In genomic region chr12:56940942-56941298, GRCh38 we compare ENCODE assay signal across 13 cellular contexts. TPM values are rescaled to one million over a fixed set of nuclear protein-coding genes. Genes with fewer than 3 reads are reported as not detected.
DNase-seq lines count a peak whose midpoint lies in the region; ATAC-seq, FAIRE-seq and TF ChIP-seq lines count a peak whose summit lies in the region.
"Not testable (repeated sequence)": the region's sequence is repeated elsewhere in the genome, so short reads cannot be mapped to it uniquely, and the experiment has no call there.
"Had no signal": no experiment of that assay in that cellular context is flagged by ENCODE, and none has a peak within 500 bp of the region (broad histone marks: within the 10 kb centered on the region; RNA-seq: fewer than 3 reads in every experiment).

No MANE protein-coding gene starts in this region.

- not testable (repeated sequence) for H3K9me3 ChIP-seq in Caco-2; Panc1 (ENCODE audit: control insufficient read depth, insufficient read depth, low read depth, low read length); astrocyte (ENCODE audit: insufficient read depth, low read depth, low read length); left lung

- not testable (repeated sequence) for DNase-seq in Caco-2; HFFc6; Panc1 (ENCODE audit: low read depth, low spot score); astrocyte (ENCODE audit: low read depth); chondrocyte (ENCODE audit: low spot score); left lung; omental fat pad (ENCODE audit: low spot score); type B pancreatic cell (ENCODE audit: extremely low spot score, unreplicated experiment)

- H3K27ac Mint-ChIP-seq in Caco-2 (ENCODE audit: unreplicated experiment) = peak overlapping the region; percentile 72
- H3K27ac Mint-ChIP-seq in HFFc6 = peak overlapping the region; percentile 83; the same call in 1 of the 2 replicates
- H3K27ac Mint-ChIP-seq in astrocyte (ENCODE audit: unreplicated experiment) = peak overlapping the region; percentile 92
- H3K27ac Mint-ChIP-seq in chondrocyte (ENCODE audit: unreplicated experiment) = peak overlapping the region; percentile 93
- H3K27ac Mint-ChIP-seq in type B pancreatic cell = peak overlapping the region; percentile 86

- H2AFZ ChIP-seq in astrocyte (ENCODE audit: low read depth, low read length) = not testable (repeated sequence)

- not testable (repeated sequence) for H3K9me3 Mint-ChIP-seq in Caco-2 (ENCODE audit: unreplicated experiment); HFFc6; chondrocyte (ENCODE audit: low read depth); type B pancreatic cell
- peaks cover 16% of the 10 kb centered on the region for H3K9me3 Mint-ChIP-seq in astrocyte (ENCODE audit: unreplicated experiment)

- H3K27me3 Mint-ChIP-seq in Caco-2 (ENCODE audit: insufficient read depth, unreplicated experiment); chondrocyte (ENCODE audit: low read depth): not testable (repeated sequence)
- H3K27me3 Mint-ChIP-seq in HFFc6 (ENCODE audit: insufficient read depth) = peaks cover 33% of the 10 kb centered on the region
- peaks cover 13% of the 10 kb centered on the region for H3K27me3 Mint-ChIP-seq in astrocyte (ENCODE audit: low read depth, unreplicated experiment)
- peaks cover 29% of the 10 kb centered on the region for H3K27me3 Mint-ChIP-seq in type B pancreatic cell

- ATAC-seq in Panc1 = peak; percentile 43; the same call in 1 of the 2 replicates
- ATAC-seq in left lung = peak; percentile 22
- ATAC-seq in omental fat pad (ENCODE audit: low FRiP score) = peak; percentile 20

- not testable (repeated sequence) for H3K79me2 ChIP-seq in astrocyte (ENCODE audit: insufficient read depth, low read length)

- CTCF ChIA-PET in Caco-2 (lab: Charles Lee); Panc1 (lab: Charles Lee): not testable (repeated sequence)

- intact Hi-C loops in Caco-2 (cut with micrococcal nuclease; ENCODE audit: unreplicated experiment); Panc1 (cut with micrococcal nuclease; ENCODE audit: unreplicated experiment); left lung (cut with DNase I): not testable (repeated sequence)

- not testable (repeated sequence) for H3K4me2 ChIP-seq in astrocyte (ENCODE audit: low read length)

- not testable (repeated sequence) for TF ChIP-seq CTCF in Caco-2 (IDR thresholded peaks at IDR 0.05; ENCODE audit: insufficient read depth in 1 of 2, low read depth in 1 of 2, low read length in 1 of 2, severe bottlenecking in 1 of 2, unreplicated experiment in 1 of 2); HFFc6 (IDR thresholded peaks at IDR 0.05); Panc1 (IDR thresholded peaks at IDR 0.05); astrocyte (IDR thresholded peaks at IDR 0.05; ENCODE audit: insufficient read depth, low read depth, low read length); chondrocyte (IDR thresholded peaks at IDR 0.05); left lung (IDR thresholded peaks at IDR 0.05); omental fat pad (IDR thresholded peaks at IDR 0.05); type B pancreatic cell (conservative IDR thresholded peaks at IDR 0.05)

- BruUV-seq in Caco-2 (replicated peaks; lab: Mats Ljungman, UMichigan); Panc1 (replicated peaks; lab: Mats Ljungman, UMichigan): not testable (repeated sequence)

- H3K9ac ChIP-seq in astrocyte (ENCODE audit: low read length) = not testable (repeated sequence)

- H3K4me3 Mint-ChIP-seq in Caco-2 (ENCODE audit: unreplicated experiment); HFFc6; chondrocyte (ENCODE audit: unreplicated experiment); type B pancreatic cell: not testable (repeated sequence)
- peak overlapping the region; percentile 47 for H3K4me3 Mint-ChIP-seq in astrocyte (ENCODE audit: unreplicated experiment)

- not testable (repeated sequence) for H3K36me3 Mint-ChIP-seq in Caco-2 (ENCODE audit: insufficient read depth, unreplicated experiment); HFFc6 (ENCODE audit: low read depth); astrocyte (ENCODE audit: low read depth, unreplicated experiment); chondrocyte (ENCODE audit: low read depth); type B pancreatic cell

- not testable (repeated sequence) for H3K27me3 ChIP-seq in Caco-2 (replicated peaks; ENCODE audit: control insufficient read depth, insufficient read depth, low read length); Panc1 (ENCODE audit: control insufficient read depth, insufficient read depth, low read length); astrocyte (ENCODE audit: insufficient read depth, low read length); left lung

- H3K36me3 ChIP-seq in Caco-2 (ENCODE audit: control insufficient read depth, insufficient read depth, low read length); Panc1 (ENCODE audit: control insufficient read depth, insufficient read depth, low read length); astrocyte (ENCODE audit: insufficient read depth, low read length); left lung: not testable (repeated sequence)

- in situ Hi-C loops in Panc1 (cut with HindIII; ENCODE audit: low pct_unique_long_range_greater_than_20kb, low sequenced_read_pairs) = not testable (repeated sequence)

- H3K4me3 ChIP-seq in Caco-2 (ENCODE audit: low read depth, low read length); Panc1 (ENCODE audit: low read depth in 2 of 2, low read length in 2 of 2); astrocyte (ENCODE audit: insufficient read depth, low read depth, low read length); left lung: not testable (repeated sequence)

- POLR2A ChIA-PET in Caco-2 (lab: Charles Lee); Panc1 (lab: Charles Lee): not testable (repeated sequence)

- FAIRE-seq in astrocyte (lab: Jason Lieb, UNC) = not testable (repeated sequence)

- H3K27ac ChIP-seq in Panc1 (ENCODE audit: low read length); astrocyte (ENCODE audit: low read depth, low read length); left lung: not testable (repeated sequence)

- H3K4me1 ChIP-seq in Caco-2; Panc1 (ENCODE audit: control insufficient read depth, insufficient read depth, low read length); astrocyte (ENCODE audit: insufficient read depth, low read length); left lung: not testable (repeated sequence)

- not testable (repeated sequence) for H4K20me1 ChIP-seq in astrocyte (ENCODE audit: insufficient read depth, low read length)

- not testable (repeated sequence) for H3K4me1 Mint-ChIP-seq in Caco-2 (ENCODE audit: low read depth, unreplicated experiment); type B pancreatic cell (ENCODE audit: unreplicated experiment)
- peaks cover 18% of the 10 kb centered on the region for H3K4me1 Mint-ChIP-seq in HFFc6 (ENCODE audit: low read depth)
- H3K4me1 Mint-ChIP-seq in astrocyte (ENCODE audit: low read depth, unreplicated experiment) = peaks cover 15% of the 10 kb centered on the region
- peaks cover 15% of the 10 kb centered on the region for H3K4me1 Mint-ChIP-seq in chondrocyte (ENCODE audit: low read depth)

RNA-seq across cellular contexts. Expression of gene SDR9C7, which starts 6.7 kb away (rescaled TPM):
- not detected in 2 replicates for total RNA-seq in Caco-2 (2022)
- total RNA-seq in HFFc6 (2021; fragmentation: NEBNext Ultra II Directional; extraction: Animal tissue kit (Norgen Biotek cat#: 25700)) = not detected
- not detected for total RNA-seq in Panc1 (2021; ENCODE audit: unreplicated experiment)
- polyA plus RNA-seq in Panc1 (2012; ENCODE audit: insufficient read length) = not detected
- 0.17 TPM in 1 of 2 replicates, not detected in the other for total RNA-seq in astrocyte
- not detected in 3 replicates for total RNA-seq in chondrocyte
- total RNA-seq in left lung = not detected
- total RNA-seq in omental fat pad = not detected
- total RNA-seq in type B pancreatic cell (ENCODE audit: low replicate concordance) = 0.22 and 0.26 TPM in 2 replicates
- total RNA-seq: CD8-positive, alpha-beta memory T cell; Daoy; GM23248; HT-29 had no signal
- polyA plus RNA-seq: AG04450; CD8-positive, alpha-beta memory T cell; GM23248 had no signal

RNA-seq across cellular contexts. Expression of gene RDH16, which starts 16.5 kb away (rescaled TPM):
- total RNA-seq in Caco-2 (2022) (0.39 and 0.53 TPM in 2 replicates), Panc1 (2021; ENCODE audit: unreplicated experiment) (0.08 TPM), astrocyte (0.31 and 0.32 TPM in 2 replicates), chondrocyte (0.10 TPM in 1 of 3 replicates, not detected in the others), left lung (under 1 TPM; 0.20 to 0.45 TPM), omental fat pad (under 1 TPM in 3 of 4 donors, not detected in 1; 0.36 to 0.56 (median 0.47) TPM), type B pancreatic cell (ENCODE audit: low replicate concordance) (0.43 and 0.68 TPM in 2 replicates)
- not detected for total RNA-seq in HFFc6 (2021; fragmentation: NEBNext Ultra II Directional; extraction: Animal tissue kit (Norgen Biotek cat#: 25700))
- 0.19 TPM for polyA plus RNA-seq in Panc1 (2012; ENCODE audit: insufficient read length)
- total RNA-seq: GM23248, HT-29 had no signal
- polyA plus RNA-seq: GM23248 had no signal
